8 cellular contexts compared by ENCODE assay signal in genomic region chr10:71217266-71218045, GRCh38. TPM values are rescaled to one million over a fixed set of nuclear protein-coding genes. Genes with fewer than 3 reads are reported as not detected.
DNase-seq lines count a peak whose midpoint lies in the region; ATAC-seq and TF ChIP-seq lines count a peak whose summit lies in the region.

No MANE protein-coding gene starts in this region.

- WGBS in endodermal cell (ENCODE audit: insufficient coverage in 1 of 2, insufficient read length in 1 of 2), 2 experiments = 2 to 3% methylated on average over 25 to 57 of the region's 57 CpGs

- no peak for TF ChIP-seq POLR2A in uterus (IDR thresholded peaks at IDR 0.05)

- H3K9me3 Mint-ChIP-seq in endodermal cell = no peaks in the 10 kb centered on the region

- H3K36me3 ChIP-seq in endodermal cell (ENCODE audit: control insufficient read depth, insufficient read depth, low read length) (no peaks in the 10 kb centered on the region), uterus (no peaks in the 10 kb centered on the region)

- H3K27me3 ChIP-seq in endodermal cell (ENCODE audit: control insufficient read depth, insufficient read depth, low read length, poor library complexity, severe bottlenecking) (peaks cover 38% of the 10 kb centered on the region), mononuclear cell (ENCODE audit: insufficient read depth, low read length) (peaks cover 52% of the 10 kb centered on the region), uterus (no peaks in the 10 kb centered on the region)

- in situ Hi-C loops in G401 (cut with HindIII; ENCODE audit: low sequenced_read_pairs) = no loop called here

- H3K9me3 ChIP-seq in endodermal cell (ENCODE audit: control insufficient read depth, low read length) = no peaks in the 10 kb centered on the region
- H3K9me3 ChIP-seq in mononuclear cell (ENCODE audit: low read depth, low read length) = no peaks in the 10 kb centered on the region
- no peaks in the 10 kb centered on the region for H3K9me3 ChIP-seq in uterus

- H3K27ac ChIP-seq in endodermal cell (ENCODE audit: low read depth, low read length) = no peak overlapping the region
- H3K27ac ChIP-seq in uterus = peak overlapping the region; percentile 33 to 76

- ATAC-seq in HG03045 (IDR thresholded peaks at IDR 0.05; ENCODE audit: unreplicated experiment) (no peak), HG02610 (IDR thresholded peaks at IDR 0.05; ENCODE audit: unreplicated experiment) (no peak), HG02588 (IDR thresholded peaks at IDR 0.05; ENCODE audit: unreplicated experiment) (no peak)

- peak overlapping the region; percentile 26 for H3K27ac Mint-ChIP-seq in endodermal cell

- no peak overlapping the region for H3K9ac ChIP-seq in endodermal cell (ENCODE audit: extremely low read depth, low read length, poor library complexity, severe bottlenecking)

- H3K4me1 Mint-ChIP-seq in endodermal cell = peaks cover 35% of the 10 kb centered on the region

- H3K4me3 ChIP-seq in endodermal cell (ENCODE audit: low read length) = peak overlapping the region; percentile 76
- H3K4me3 ChIP-seq in mononuclear cell (ENCODE audit: low read length) = peak overlapping the region; percentile 22
- H3K4me3 ChIP-seq in uterus = peak overlapping the region; percentile 45 to 51

- intact Hi-C loops in uterus (cut with DNase I; ENCODE audit: low total_unique reads) = loop anchor here (10.0 kb wide), 1 partner anchor 47 kb away; no protein-coding TSS in a partner anchor

- H3K4me1 ChIP-seq in endodermal cell (ENCODE audit: control insufficient read depth, insufficient read depth, low read length) = peaks cover 12% of the 10 kb centered on the region
- peaks cover 21% of the 10 kb centered on the region for H3K4me1 ChIP-seq in mononuclear cell (ENCODE audit: insufficient read depth, low read length)
- no peaks in the 10 kb centered on the region for H3K4me1 ChIP-seq in uterus

- no peaks in the 10 kb centered on the region for H3K36me3 Mint-ChIP-seq in endodermal cell (ENCODE audit: low read depth)

- H3K4me3 Mint-ChIP-seq in endodermal cell = peak overlapping the region; percentile 60

- DNase-seq in G401 (ENCODE audit: low spot score) (peak; percentile 68), NOMO-1 treated with DMSO at 0.1 percent for 48 hours (lab: John Stamatoyannopoulos, UW; ENCODE audit: unreplicated experiment) (peak; percentile 23), endodermal cell (peak; percentile 89), uterus (peak; percentile 51 to 59)

- TF ChIP-seq CTCF in endodermal cell (conservative IDR thresholded peaks at IDR 0.05) (peak; percentile 22), uterus (IDR thresholded peaks at IDR 0.05) (peak in 1 of 4 experiments; percentile 13)

- peaks cover 39% of the 10 kb centered on the region for H3K27me3 Mint-ChIP-seq in endodermal cell (ENCODE audit: insufficient read depth)

RNA-seq across cellular contexts. Expression of gene UNC5B, which starts 5.1 kb away (rescaled TPM):
- 12.9 and 14.4 TPM in 2 replicates for total RNA-seq in G401 (2014; rRNA removed; shearing (Covaris generic))
- total RNA-seq in endodermal cell = 10 to 100 TPM in 1 of 2 donors, 1 to 10 TPM in 1; 9.7 to 14.5 TPM
- polyA plus RNA-seq in endodermal cell (2013, experiment 1 of 2) = 14.7 TPM
- 13.2 TPM for polyA plus RNA-seq in endodermal cell (2013, experiment 2 of 2)
- total RNA-seq in mononuclear cell = 0.10 TPM
- 10 to 100 TPM in 3 of 4 donors, 1 to 10 TPM in 1; 5.3 to 26.6 (median 17.7) TPM for total RNA-seq in uterus

Comparison
In these comparisons a context has a peak if more than half of its experiments do, and no peak if none do; other contexts are left out.
1. DNase-seq: peak in every context shown above with its lines; median percentile 89 in endodermal cell; 68 in G401; 55 in uterus; 23 in NOMO-1 treated with DMSO at 0.1 percent for 48 hours.
2. H3K4me3 ChIP-seq: peak in every context shown above with its lines; median percentile 76 in endodermal cell; 48 in uterus; 22 in mononuclear cell.